1 cellular context compared by ENCODE assay signal in the genomic region with DNA sequence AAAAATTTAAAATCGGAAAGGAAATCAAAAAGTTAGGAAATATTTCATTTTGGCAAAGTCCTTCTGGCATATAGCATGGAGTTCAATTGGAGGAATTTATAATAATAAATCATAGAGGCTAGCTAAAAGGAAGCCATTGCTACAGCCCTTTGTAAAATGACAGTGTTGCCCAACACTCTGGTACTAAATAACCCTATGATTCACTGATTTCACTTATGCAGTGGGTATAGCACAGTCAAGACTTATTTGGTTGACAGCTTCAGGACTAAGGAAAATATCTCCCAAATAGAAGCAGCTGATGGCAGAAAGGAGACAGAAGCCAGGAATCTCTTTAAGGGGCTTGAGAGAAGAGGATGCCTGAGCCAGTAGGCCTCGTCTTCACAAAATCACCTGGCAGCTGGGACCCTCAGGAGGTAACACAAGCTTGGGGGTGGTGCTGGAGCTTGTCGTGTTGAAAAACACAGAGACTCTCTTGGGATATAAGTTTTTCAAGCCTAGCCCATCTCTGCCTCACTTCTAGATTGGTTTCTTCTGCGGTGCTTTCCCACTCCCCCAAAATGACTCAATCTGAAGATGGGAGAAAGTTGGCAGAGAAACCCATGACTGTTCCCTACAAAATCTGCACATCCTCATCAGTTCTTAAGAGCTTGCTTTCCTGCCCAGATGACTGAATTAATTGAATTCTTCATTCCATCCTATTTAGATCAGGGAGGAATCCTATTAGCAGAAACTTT.
TF ChIP-seq lines count a peak whose summit lies in the region.

No MANE protein-coding gene starts in this region.

TF ChIP-seq in GM23338, 12 proteins besides CTCF, POLR2A, EP300 and RAD21 (continued from another document):
- TF ChIP-seq EZH2 (IDR thresholded peaks at IDR 0.05; ENCODE audit: low read depth, unreplicated experiment) = no peak
- TF ChIP-seq, protein P1, sequence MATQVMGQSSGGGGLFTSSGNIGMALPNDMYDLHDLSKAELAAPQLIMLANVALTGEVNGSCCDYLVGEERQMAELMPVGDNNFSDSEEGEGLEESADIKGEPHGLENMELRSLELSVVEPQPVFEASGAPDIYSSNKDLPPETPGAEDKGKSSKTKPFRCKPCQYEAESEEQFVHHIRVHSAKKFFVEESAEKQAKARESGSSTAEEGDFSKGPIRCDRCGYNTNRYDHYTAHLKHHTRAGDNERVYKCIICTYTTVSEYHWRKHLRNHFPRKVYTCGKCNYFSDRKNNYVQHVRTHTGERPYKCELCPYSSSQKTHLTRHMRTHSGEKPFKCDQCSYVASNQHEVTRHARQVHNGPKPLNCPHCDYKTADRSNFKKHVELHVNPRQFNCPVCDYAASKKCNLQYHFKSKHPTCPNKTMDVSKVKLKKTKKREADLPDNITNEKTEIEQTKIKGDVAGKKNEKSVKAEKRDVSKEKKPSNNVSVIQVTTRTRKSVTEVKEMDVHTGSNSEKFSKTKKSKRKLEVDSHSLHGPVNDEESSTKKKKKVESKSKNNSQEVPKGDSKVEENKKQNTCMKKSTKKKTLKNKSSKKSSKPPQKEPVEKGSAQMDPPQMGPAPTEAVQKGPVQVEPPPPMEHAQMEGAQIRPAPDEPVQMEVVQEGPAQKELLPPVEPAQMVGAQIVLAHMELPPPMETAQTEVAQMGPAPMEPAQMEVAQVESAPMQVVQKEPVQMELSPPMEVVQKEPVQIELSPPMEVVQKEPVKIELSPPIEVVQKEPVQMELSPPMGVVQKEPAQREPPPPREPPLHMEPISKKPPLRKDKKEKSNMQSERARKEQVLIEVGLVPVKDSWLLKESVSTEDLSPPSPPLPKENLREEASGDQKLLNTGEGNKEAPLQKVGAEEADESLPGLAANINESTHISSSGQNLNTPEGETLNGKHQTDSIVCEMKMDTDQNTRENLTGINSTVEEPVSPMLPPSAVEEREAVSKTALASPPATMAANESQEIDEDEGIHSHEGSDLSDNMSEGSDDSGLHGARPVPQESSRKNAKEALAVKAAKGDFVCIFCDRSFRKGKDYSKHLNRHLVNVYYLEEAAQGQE (IDR thresholded peaks at IDR 0.05; ENCODE audit: unreplicated experiment) = no peak
- TF ChIP-seq ZNF331 (CRISPR knock-in tag; IDR thresholded peaks at IDR 0.05; ENCODE audit: low read depth) = no peak
- TF ChIP-seq, protein P2, sequence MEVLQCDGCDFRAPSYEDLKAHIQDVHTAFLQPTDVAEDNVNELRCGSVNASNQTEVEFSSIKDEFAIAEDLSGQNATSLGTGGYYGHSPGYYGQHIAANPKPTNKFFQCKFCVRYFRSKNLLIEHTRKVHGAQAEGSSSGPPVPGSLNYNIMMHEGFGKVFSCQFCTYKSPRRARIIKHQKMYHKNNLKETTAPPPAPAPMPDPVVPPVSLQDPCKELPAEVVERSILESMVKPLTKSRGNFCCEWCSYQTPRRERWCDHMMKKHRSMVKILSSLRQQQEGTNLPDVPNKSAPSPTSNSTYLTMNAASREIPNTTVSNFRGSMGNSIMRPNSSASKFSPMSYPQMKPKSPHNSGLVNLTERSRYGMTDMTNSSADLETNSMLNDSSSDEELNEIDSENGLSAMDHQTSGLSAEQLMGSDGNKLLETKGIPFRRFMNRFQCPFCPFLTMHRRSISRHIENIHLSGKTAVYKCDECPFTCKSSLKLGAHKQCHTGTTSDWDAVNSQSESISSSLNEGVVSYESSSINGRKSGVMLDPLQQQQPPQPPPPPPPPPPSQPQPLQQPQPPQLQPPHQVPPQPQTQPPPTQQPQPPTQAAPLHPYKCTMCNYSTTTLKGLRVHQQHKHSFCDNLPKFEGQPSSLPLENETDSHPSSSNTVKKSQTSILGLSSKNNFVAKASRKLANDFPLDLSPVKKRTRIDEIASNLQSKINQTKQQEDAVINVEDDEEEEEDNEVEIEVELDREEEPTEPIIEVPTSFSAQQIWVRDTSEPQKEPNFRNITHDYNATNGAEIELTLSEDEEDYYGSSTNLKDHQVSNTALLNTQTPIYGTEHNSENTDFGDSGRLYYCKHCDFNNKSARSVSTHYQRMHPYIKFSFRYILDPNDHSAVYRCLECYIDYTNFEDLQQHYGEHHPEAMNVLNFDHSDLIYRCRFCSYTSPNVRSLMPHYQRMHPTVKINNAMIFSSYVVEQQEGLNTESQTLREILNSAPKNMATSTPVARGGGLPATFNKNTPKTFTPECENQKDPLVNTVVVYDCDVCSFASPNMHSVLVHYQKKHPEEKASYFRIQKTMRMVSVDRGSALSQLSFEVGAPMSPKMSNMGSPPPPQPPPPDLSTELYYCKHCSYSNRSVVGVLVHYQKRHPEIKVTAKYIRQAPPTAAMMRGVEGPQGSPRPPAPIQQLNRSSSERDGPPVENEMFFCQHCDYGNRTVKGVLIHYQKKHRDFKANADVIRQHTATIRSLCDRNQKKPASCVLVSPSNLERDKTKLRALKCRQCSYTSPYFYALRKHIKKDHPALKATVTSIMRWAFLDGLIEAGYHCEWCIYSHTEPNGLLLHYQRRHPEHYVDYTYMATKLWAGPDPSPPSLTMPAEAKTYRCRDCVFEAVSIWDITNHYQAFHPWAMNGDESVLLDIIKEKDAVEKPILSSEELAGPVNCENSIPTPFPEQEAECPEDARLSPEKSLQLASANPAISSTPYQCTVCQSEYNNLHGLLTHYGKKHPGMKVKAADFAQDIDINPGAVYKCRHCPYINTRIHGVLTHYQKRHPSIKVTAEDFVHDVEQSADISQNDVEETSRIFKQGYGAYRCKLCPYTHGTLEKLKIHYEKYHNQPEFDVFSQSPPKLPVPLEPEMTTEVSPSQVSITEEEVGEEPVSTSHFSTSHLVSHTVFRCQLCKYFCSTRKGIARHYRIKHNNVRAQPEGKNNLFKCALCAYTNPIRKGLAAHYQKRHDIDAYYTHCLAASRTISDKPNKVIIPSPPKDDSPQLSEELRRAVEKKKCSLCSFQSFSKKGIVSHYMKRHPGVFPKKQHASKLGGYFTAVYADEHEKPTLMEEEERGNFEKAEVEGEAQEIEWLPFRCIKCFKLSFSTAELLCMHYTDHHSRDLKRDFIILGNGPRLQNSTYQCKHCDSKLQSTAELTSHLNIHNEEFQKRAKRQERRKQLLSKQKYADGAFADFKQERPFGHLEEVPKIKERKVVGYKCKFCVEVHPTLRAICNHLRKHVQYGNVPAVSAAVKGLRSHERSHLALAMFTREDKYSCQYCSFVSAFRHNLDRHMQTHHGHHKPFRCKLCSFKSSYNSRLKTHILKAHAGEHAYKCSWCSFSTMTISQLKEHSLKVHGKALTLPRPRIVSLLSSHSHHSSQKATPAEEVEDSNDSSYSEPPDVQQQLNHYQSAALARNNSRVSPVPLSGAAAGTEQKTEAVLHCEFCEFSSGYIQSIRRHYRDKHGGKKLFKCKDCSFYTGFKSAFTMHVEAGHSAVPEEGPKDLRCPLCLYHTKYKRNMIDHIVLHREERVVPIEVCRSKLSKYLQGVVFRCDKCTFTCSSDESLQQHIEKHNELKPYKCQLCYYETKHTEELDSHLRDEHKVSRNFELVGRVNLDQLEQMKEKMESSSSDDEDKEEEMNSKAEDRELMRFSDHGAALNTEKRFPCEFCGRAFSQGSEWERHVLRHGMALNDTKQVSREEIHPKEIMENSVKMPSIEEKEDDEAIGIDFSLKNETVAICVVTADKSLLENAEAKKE (CRISPR knock-in tag; IDR thresholded peaks at IDR 0.05) = no peak
- no peak for TF ChIP-seq EZH2phosphoT487 (IDR thresholded peaks at IDR 0.05; ENCODE audit: unreplicated experiment)
- TF ChIP-seq CREB1 (CRISPR knock-in tag; IDR thresholded peaks at IDR 0.05; ENCODE audit: low read depth) = no peak
- TF ChIP-seq STAT1 (IDR thresholded peaks at IDR 0.05; ENCODE audit: unreplicated experiment) = no peak
